Comparison of ENCODE assay signal across 8 cellular contexts in the genomic region with DNA sequence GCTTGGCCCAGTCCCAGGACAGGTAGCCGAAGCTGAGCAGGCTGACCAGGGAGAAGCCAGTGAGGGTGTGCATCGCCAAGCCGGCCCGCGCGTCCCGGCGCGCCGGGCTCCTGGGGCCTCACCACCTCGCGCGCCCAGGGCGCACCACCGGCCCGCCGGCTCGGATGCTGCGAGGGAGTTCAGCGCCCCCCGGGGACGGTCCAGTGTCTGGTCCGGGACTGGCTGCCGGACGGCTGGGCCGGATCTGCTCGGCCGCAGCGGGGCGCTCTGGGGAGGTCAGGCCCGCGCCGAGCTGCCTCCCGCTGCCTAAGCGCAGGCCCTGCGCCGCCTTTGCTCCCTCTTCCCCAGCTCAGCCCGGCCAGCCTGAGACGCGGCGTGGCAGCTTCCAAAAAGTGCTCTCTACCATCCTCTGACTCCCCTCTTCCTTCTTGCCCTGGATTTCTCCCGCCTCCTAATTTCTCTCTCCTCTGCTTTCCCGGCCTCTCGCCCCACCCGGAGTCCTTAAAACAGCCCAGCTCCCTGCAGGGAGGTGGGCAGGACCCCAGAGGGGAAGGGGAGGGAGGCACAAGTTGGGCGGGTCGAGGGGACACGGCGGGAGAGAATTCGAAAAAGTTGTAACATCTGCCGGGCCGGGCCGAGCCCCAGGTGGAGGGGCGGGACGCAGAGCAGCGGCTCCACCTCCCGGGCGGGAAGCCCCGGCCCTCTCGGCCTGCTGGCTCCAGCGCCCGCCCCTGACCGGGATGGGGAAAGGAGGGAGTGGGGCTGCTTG. TPM values are rescaled to one million over a fixed set of nuclear protein-coding genes. Genes with fewer than 3 reads are reported as not detected.
DNase-seq lines count a peak whose midpoint lies in the region; ATAC-seq and TF ChIP-seq lines count a peak whose summit lies in the region.

A gene (minus strand): TSS at position 605 of the 769 bp plus-strand sequence. CDS start 532 bp downstream, at position 73.

- H3K56ac ChIP-seq in H9 (ENCODE audit: insufficient read length, low read depth, low read length): no peak within 1 kb of the TSS

- no peaks in the 10 kb centered on the region for H3K79me1 ChIP-seq in H9 (ENCODE audit: insufficient read depth, low read depth, low read length, poor library complexity, severe bottlenecking)

- POLR2A ChIA-PET in MCF 10A (lab: Yijun Ruan, JAX): interaction anchor here (0.6 to 2.8 kb wide), 3 partner anchors 14 to 864 kb away, joined by 4 to 13 read pairs (median 4); no protein-coding TSS in a partner anchor

- H3K4me1 Mint-ChIP-seq in H9 (peaks cover 46 to 59% of the 10 kb centered on the region in 2 experiments), MCF 10A (ENCODE audit: insufficient read depth, unreplicated experiment) (peaks cover 38% of the 10 kb centered on the region)

- H3K79me2 ChIP-seq in H9 (ENCODE audit: insufficient read depth, low read length) (no peaks in the 10 kb centered on the region), smooth muscle cell (ENCODE audit: low read depth) (peaks cover 11% of the 10 kb centered on the region)

- H4K8ac ChIP-seq in H9 (replicated peaks; ENCODE audit: insufficient read length, low read depth, low read length): no peak within 1 kb of the TSS

- no peak within 1 kb of the TSS for H4K91ac ChIP-seq in H9 (ENCODE audit: insufficient read length, low read depth, low read length)

- no peak within 1 kb of the TSS for H3K14ac ChIP-seq in H9 (ENCODE audit: insufficient read depth, low read length)

- H3K9me3 ChIP-seq in H9 (ENCODE audit: control insufficient read depth, low read depth, low read length) (no peaks in the 10 kb centered on the region), iPS-20b (ENCODE audit: insufficient read depth, low read depth, low read length) (no peaks in the 10 kb centered on the region), smooth muscle cell (replicated peaks; ENCODE audit: low read depth) (no peaks in the 10 kb centered on the region)

- no peak within 1 kb of the TSS for H4K5ac ChIP-seq in H9 (ENCODE audit: insufficient read length, low read depth, low read length)

- H3K9me3 Mint-ChIP-seq in H9 (no peaks in the 10 kb centered on the region), MCF 10A (ENCODE audit: unreplicated experiment) (no peaks in the 10 kb centered on the region)

- peak; percentile 89 for DNase-seq in H9
- DNase-seq in MCF 10A (ENCODE audit: unreplicated experiment): peak; percentile 49
- DNase-seq in smooth muscle cell (lab: John Stamatoyannopoulos, UW; ENCODE audit: unreplicated experiment): no peak
- DNase-seq in activated naive CD4-positive, alpha-beta T cell treated with Interleukin-2 at 50 U/mL for 16 hours: no peak
- DNase-seq in activated CD4-positive, CD25-positive, alpha-beta regulatory T cell (lab: John Stamatoyannopoulos, UW): no peak

- no peak within 1 kb of the TSS for H2BK15ac ChIP-seq in H9 (ENCODE audit: low read depth, low read length)

- H3K36me3 Mint-ChIP-seq in H9 (ENCODE audit: insufficient read depth in 1 of 3, low read depth in 3 of 3) (no peaks in the 10 kb centered on the region), MCF 10A (ENCODE audit: insufficient read depth, unreplicated experiment) (no peaks in the 10 kb centered on the region)

- H3K4me3 Mint-ChIP-seq in H9 (peak within 1 kb of the TSS; percentile 76 to 89), MCF 10A (ENCODE audit: unreplicated experiment) (no peak within 1 kb of the TSS)

- H3K23me2 ChIP-seq in H9 (ENCODE audit: insufficient read length, low read depth, low read length, poor library complexity, severe bottlenecking): peaks cover 12% of the 10 kb centered on the region

- H3K4me2 ChIP-seq in H9 (ENCODE audit: insufficient read depth, insufficient read length, low read length) (peak within 1 kb of the TSS; percentile 72), smooth muscle cell (peak within 1 kb of the TSS; percentile 88)

- H3K18ac ChIP-seq in H9 (ENCODE audit: insufficient read length, low read depth, low read length): peak within 1 kb of the TSS; percentile 23

- no peaks in the 10 kb centered on the region; the same call in 1 of the 2 replicates for H3K27me3 ChIP-seq in H9 (ENCODE audit: insufficient read depth, low read length)
- H3K27me3 ChIP-seq in iPS-20b (ENCODE audit: insufficient read depth, low read length): peaks cover 22% of the 10 kb centered on the region
- H3K27me3 ChIP-seq in smooth muscle cell (ENCODE audit: low read depth): no peaks in the 10 kb centered on the region

- no peak within 1 kb of the TSS for H2BK120ac ChIP-seq in H9 (ENCODE audit: low read depth, low read length, poor library complexity, severe bottlenecking)

- TF ChIP-seq CTCF in H9 (conservative IDR thresholded peaks at IDR 0.05) (peak; percentile 56), MCF 10A (IDR thresholded peaks at IDR 0.05; ENCODE audit: unreplicated experiment) (no peak), smooth muscle cell (IDR thresholded peaks at IDR 0.05; ENCODE audit: borderline replicate concordance, insufficient read depth, poor library complexity, severe bottlenecking) (peak; percentile 32)

- H2AK5ac ChIP-seq in H9 (ENCODE audit: insufficient read length, low read length): no peak within 1 kb of the TSS

- no peaks in the 10 kb centered on the region for H4K20me1 ChIP-seq in H9 (ENCODE audit: control insufficient read depth, insufficient read depth, insufficient read length)
- H4K20me1 ChIP-seq in smooth muscle cell (ENCODE audit: low read depth): peaks cover 6% of the 10 kb centered on the region

- no TSS peak for BruUV-seq in MCF 10A (replicated peaks; lab: Mats Ljungman, UMichigan)

- H3K23ac ChIP-seq in H9 (ENCODE audit: insufficient read length, low read depth, low read length): no peak within 1 kb of the TSS

- H2AFZ ChIP-seq in H9 (ENCODE audit: low read length) (peak within 1 kb of the TSS; percentile 63), smooth muscle cell (ENCODE audit: low read depth) (peak within 1 kb of the TSS; percentile 83)

- H3F3A ChIP-seq in smooth muscle cell (ENCODE audit: low read depth): peaks cover 47% of the 10 kb centered on the region

- H3K27ac ChIP-seq in H9 (ENCODE audit: insufficient read length, low read depth, low read length) (no peak within 1 kb of the TSS), iPS-20b (ENCODE audit: low read length) (no peak within 1 kb of the TSS), smooth muscle cell (ENCODE audit: low read depth) (peak within 1 kb of the TSS; percentile 96)

- H2BK12ac ChIP-seq in H9 (ENCODE audit: insufficient read length, low read depth, low read length): no peak within 1 kb of the TSS

- no peak within 1 kb of the TSS for H3K4ac ChIP-seq in H9 (ENCODE audit: low read depth, low read length)

- ATAC-seq in GM18502 (IDR thresholded peaks at IDR 0.05; ENCODE audit: poor library complexity, unreplicated experiment) (no peak), GM18498 (IDR thresholded peaks at IDR 0.05; ENCODE audit: unreplicated experiment) (no peak)

- CTCF ChIA-PET in MCF 10A (lab: Yijun Ruan, JAX): interaction anchor here (1.3 to 2.2 kb wide), 2 partner anchors 18 to 49 kb away, joined by 3 to 11 read pairs; no protein-coding TSS in a partner anchor

- no peak within 1 kb of the TSS for H3T11ph ChIP-seq in H9 (ENCODE audit: low read length)

- H3K4me1 ChIP-seq in H9 (ENCODE audit: insufficient read depth, low read length): peaks cover 5% of the 10 kb centered on the region; the same call in 1 of the 2 replicates
- peaks cover 31% of the 10 kb centered on the region for H3K4me1 ChIP-seq in iPS-20b (ENCODE audit: insufficient read depth, low read length)
- peaks cover 42% of the 10 kb centered on the region for H3K4me1 ChIP-seq in smooth muscle cell (ENCODE audit: low read depth)

- H3K9ac ChIP-seq in H9 (ENCODE audit: extremely low read depth, insufficient read length, low read length): peak within 1 kb of the TSS; percentile 43
- H3K9ac ChIP-seq in iPS-20b (ENCODE audit: low read depth, low read length): peak within 1 kb of the TSS; percentile 54; the same call in 1 of the 2 replicates
- H3K9ac ChIP-seq in smooth muscle cell (ENCODE audit: low read depth): peak within 1 kb of the TSS; percentile 69

- H2BK5ac ChIP-seq in H9 (ENCODE audit: insufficient read length, low read length): no peak within 1 kb of the TSS

- no peak within 1 kb of the TSS for H2BK20ac ChIP-seq in H9 (ENCODE audit: low read depth, low read length, poor library complexity, severe bottlenecking)

- H3K27me3 Mint-ChIP-seq in H9 (ENCODE audit: low read depth) (peaks cover 21% of the 10 kb centered on the region), MCF 10A (ENCODE audit: insufficient read depth, unreplicated experiment) (no peaks in the 10 kb centered on the region)

- peak within 1 kb of the TSS; percentile 72 for H3K4me3 ChIP-seq in iPS-20b (ENCODE audit: low read length)
- H3K4me3 ChIP-seq in smooth muscle cell: peak within 1 kb of the TSS; percentile 58

- intact Hi-C loops in MCF 10A (cut with micrococcal nuclease): no loop called here

- H3K27ac Mint-ChIP-seq in H9 (peak within 1 kb of the TSS; percentile 83 to 98 (median 91); a peak in 5 of 7 replicates), MCF 10A (ENCODE audit: low read depth, unreplicated experiment) (no peak within 1 kb of the TSS)

- WGBS in H9 (ENCODE audit: extremely low coverage, insufficient read length, low lambda C conversion rate): no CpG with 5 or more reads among the region's 63 CpGs
- WGBS in smooth muscle cell (ENCODE audit: low lambda C conversion rate): 3% methylated on average over 48 of the region's 63 CpGs

- H3K36me3 ChIP-seq in iPS-20b (ENCODE audit: insufficient read depth, low read depth, low read length) (no peaks in the 10 kb centered on the region), smooth muscle cell (ENCODE audit: low read depth) (no peaks in the 10 kb centered on the region)

RNA-seq across cellular contexts. Expression of the gene that starts here (rescaled TPM):
- total RNA-seq in H9 (2021): 1.3 and 1.7 TPM in 2 replicates
- 0.19 and 0.25 TPM in 2 replicates for total RNA-seq in MCF 10A (2022)
- 68.9 and 72.8 TPM in 2 replicates for total RNA-seq in smooth muscle cell
- polyA plus RNA-seq in smooth muscle cell: 55.9 and 87.6 TPM in 2 replicates

Comparison
In these comparisons a context has a peak if more than half of its experiments do, and no peak if none do; other contexts are left out.
1. RNA of the gene that starts here (total RNA-seq): 68.9 to 72.8 TPM in smooth muscle cell; 1.3 to 1.7 TPM in H9 and 0.19 to 0.25 TPM in MCF 10A; every median in the first group is over 10 times any median in the second.
2. Peak in DNase-seq in MCF 10A; RNA of the gene not detected or under 1 TPM.
3. Peak in every context shown above with its lines, with median percentiles within 50 percentile points of each other: H3K9ac ChIP-seq.